ENCODE assay signal across 8 cellular contexts in the genomic region with DNA sequence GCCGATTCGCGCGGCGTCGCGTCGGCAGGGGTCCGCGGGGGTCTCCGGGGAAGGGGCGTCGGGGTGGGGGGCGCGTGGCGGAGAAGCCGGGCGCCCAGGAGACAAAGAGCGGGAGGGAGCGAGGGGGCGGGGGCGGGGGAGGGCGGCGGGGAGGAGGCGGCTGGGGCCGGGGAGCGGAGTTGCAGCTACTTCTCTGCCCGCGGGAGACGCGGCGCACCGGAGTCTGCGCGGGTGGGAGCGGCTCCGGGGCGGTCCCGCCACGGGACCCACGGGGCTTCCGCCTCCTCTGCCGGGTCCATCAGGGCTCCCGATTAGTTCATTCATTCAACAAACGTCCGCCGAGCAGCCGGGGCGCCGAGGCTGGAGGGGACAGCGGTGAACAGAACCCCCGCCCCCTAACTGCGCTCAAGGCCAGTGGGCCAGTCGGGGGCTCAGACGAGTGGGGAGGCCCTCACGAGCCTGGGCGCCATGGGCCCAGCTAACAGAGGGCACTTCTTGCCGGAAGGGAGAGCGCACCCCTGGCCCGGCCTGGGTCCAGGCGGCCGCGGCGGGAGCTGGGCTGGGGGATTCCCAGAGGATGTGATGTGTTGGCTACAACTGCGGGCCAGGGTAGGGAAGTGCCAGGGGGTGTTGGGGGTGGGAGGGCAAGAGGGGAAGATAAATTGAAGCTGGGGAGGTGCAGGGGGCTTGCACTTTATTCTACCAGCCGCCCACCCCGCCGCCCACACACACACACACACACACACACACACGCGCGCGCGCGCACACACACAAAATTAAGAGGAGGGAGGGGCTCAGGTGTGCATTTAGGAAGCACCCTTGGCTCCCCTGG. TPM values are rescaled to one million over a fixed set of nuclear protein-coding genes. Genes with fewer than 3 reads are reported as not detected.
DNase-seq lines count a peak whose midpoint lies in the region; ATAC-seq and TF ChIP-seq lines count a peak whose summit lies in the region.

A gene (minus strand): TSS at position 215 of the 832 bp plus-strand sequence. CDS start 5,201 bp downstream, outside the sequence.

- H3K9me3 ChIP-seq in WERI-Rb-1 (ENCODE audit: severe bottlenecking) = peaks cover 2% of the 10 kb centered on the region
- no peaks in the 10 kb centered on the region for H3K9me3 ChIP-seq in naive thymus-derived CD4-positive, alpha-beta T cell (ENCODE audit: control insufficient read depth in 2 of 3, low read length in 3 of 3)

- intact Hi-C loops in naive thymus-derived CD4-positive, alpha-beta T cell (cut with micrococcal nuclease) = no loop called here

- peak within 1 kb of the TSS; percentile 91 for H3K27ac ChIP-seq in WERI-Rb-1
- no peak within 1 kb of the TSS for H3K27ac ChIP-seq in naive thymus-derived CD4-positive, alpha-beta T cell (ENCODE audit: low read depth, low read length)

- H3K27ac Mint-ChIP-seq in naive thymus-derived CD4-positive, alpha-beta T cell = peak within 1 kb of the TSS in 8 of 9 donors; percentile 24 to 92 (median 68)

- POLR2A ChIA-PET in naive thymus-derived CD4-positive, alpha-beta T cell (lab: Charles Lee) = interaction anchor here (0.6 to 1.6 kb wide), 3 partner anchors 13 to 31 kb away, joined by 3 to 5 read pairs (median 4); no protein-coding TSS in a partner anchor

- H3K4me1 ChIP-seq in naive thymus-derived CD4-positive, alpha-beta T cell (ENCODE audit: control insufficient read depth in 2 of 2, insufficient read depth in 2 of 2, low read length in 2 of 2) = peaks cover 8 to 12% of the 10 kb centered on the region in 2 donors

- peak; percentile 46 for DNase-seq in stimulated activated CD4-positive, alpha-beta T cell treated with anti-CD3 and anti-CD28 coated beads, Interleukin-15, amount 100 ng/mL, for 24 hours
- no peak for DNase-seq in stimulated activated CD4-positive, alpha-beta T cell treated with anti-CD3 and anti-CD28 coated beads, Interleukin-1b, Interleukin-23, amount 100 ng/mL, for 48 hours
- peak; percentile 61 for DNase-seq in WERI-Rb-1
- DNase-seq in epidermal melanocyte (ENCODE audit: insufficient read length, low spot score) = peak; percentile 75
- DNase-seq in naive thymus-derived CD4-positive, alpha-beta T cell = peak in 7 of 9 donors; percentile 37 to 59 (median 53)

- H3K9me3 Mint-ChIP-seq in naive thymus-derived CD4-positive, alpha-beta T cell = peaks cover 0 to 7% (median 0%) of the 10 kb centered on the region in 11 donors

- ATAC-seq in naive thymus-derived CD4-positive, alpha-beta T cell = peak; percentile 79
- ATAC-seq in GM18868 (IDR thresholded peaks at IDR 0.05; ENCODE audit: unreplicated experiment) (no peak), HG03457 (IDR thresholded peaks at IDR 0.05; ENCODE audit: unreplicated experiment) (no peak), HG03025 (IDR thresholded peaks at IDR 0.05; ENCODE audit: low FRiP score, unreplicated experiment) (no peak)

- peaks cover 0 to 9% (median 0%) of the 10 kb centered on the region in 5 donors for H3K36me3 Mint-ChIP-seq in naive thymus-derived CD4-positive, alpha-beta T cell

- no peaks in the 10 kb centered on the region for H3K27me3 ChIP-seq in WERI-Rb-1 (ENCODE audit: insufficient read depth, low read depth, severe bottlenecking)
- peaks cover 0 to 4% of the 10 kb centered on the region in 2 donors for H3K27me3 ChIP-seq in naive thymus-derived CD4-positive, alpha-beta T cell (ENCODE audit: control insufficient read depth in 2 of 2, insufficient read depth in 2 of 2, low read length in 2 of 2)

- no peak for TF ChIP-seq CTCF in WERI-Rb-1 (IDR thresholded peaks at IDR 0.05; ENCODE audit: low read depth, low read length)

- peaks cover 5 to 38% (median 10%) of the 10 kb centered on the region in 5 donors for H3K27me3 Mint-ChIP-seq in naive thymus-derived CD4-positive, alpha-beta T cell

- peaks cover 19 to 39% (median 24%) of the 10 kb centered on the region in 7 donors for H3K4me1 Mint-ChIP-seq in naive thymus-derived CD4-positive, alpha-beta T cell

- peaks cover 13% of the 10 kb centered on the region for H3K36me3 ChIP-seq in WERI-Rb-1
- peaks cover 0 to 11% (median 0%) of the 10 kb centered on the region in 3 experiments for H3K36me3 ChIP-seq in naive thymus-derived CD4-positive, alpha-beta T cell (ENCODE audit: control insufficient read depth in 2 of 3, insufficient read depth in 3 of 3, low read length in 3 of 3)

- peak within 1 kb of the TSS; percentile 66 for H3K4me3 ChIP-seq in WERI-Rb-1 (ENCODE audit: low read depth, low read length)
- peak within 1 kb of the TSS; percentile 46 for H3K4me3 ChIP-seq in naive thymus-derived CD4-positive, alpha-beta T cell (ENCODE audit: low read length)

- peak within 1 kb of the TSS; percentile 73 to 87 (median 80) for H3K4me3 Mint-ChIP-seq in naive thymus-derived CD4-positive, alpha-beta T cell

- CTCF ChIA-PET in naive thymus-derived CD4-positive, alpha-beta T cell (lab: Charles Lee) = interaction anchor here (1.3 to 1.4 kb wide), 2 partner anchors 9 to 70 kb away, joined by 3 to 4 read pairs; no protein-coding TSS in a partner anchor

RNA-seq across cellular contexts. Expression of the gene that starts here (rescaled TPM):
- total RNA-seq in naive thymus-derived CD4-positive, alpha-beta T cell = under 1 TPM in 2 of 5 experiments, not detected in 3; 0.70 to 0.78 TPM
- not detected for polyA plus RNA-seq in naive thymus-derived CD4-positive, alpha-beta T cell

Comparison
In these comparisons a context has a peak if more than half of its experiments do, and no peak if none do; other contexts are left out.
1. Peak in DNase-seq, ATAC-seq and H3K4me3 ChIP-seq in naive thymus-derived CD4-positive, alpha-beta T cell; RNA of the gene not detected or under 1 TPM.